Comparison of ENCODE assay signal across 11 cellular contexts in genomic region chr18:58860747-58861224, GRCh38. TPM values are rescaled to one million over a fixed set of nuclear protein-coding genes. Genes with fewer than 3 reads are reported as not detected.
A peak's percentile ranks its signal among the peaks of the same experiment; 100 is the strongest.
DNase-seq lines count a peak whose midpoint lies in the region; ATAC-seq and TF ChIP-seq lines count a peak whose summit lies in the region.
"Had no signal": no experiment of that assay in that cellular context is flagged by ENCODE, and none has a peak within 500 bp of the region (broad histone marks: within the 10 kb centered on the region; RNA-seq: fewer than 3 reads in every experiment).

No MANE protein-coding gene starts in this region.

- no peaks in the 10 kb centered on the region for H3K36me3 Mint-ChIP-seq in naive thymus-derived CD4-positive, alpha-beta T cell
- H3K36me3 Mint-ChIP-seq: activated naive CD8-positive, alpha-beta T cell treated with anti-CD3 and anti-CD28 coated beads, Interleukin-2, amount 10 ng/mL, durations not matched to agents 7 days and 5 days had no signal

- H3K9me3 ChIP-seq in neural cell (ENCODE audit: low read length) (no peaks in the 10 kb centered on the region), tibial nerve (no peaks in the 10 kb centered on the region)
- H3K9me3 ChIP-seq in naive thymus-derived CD4-positive, alpha-beta T cell (ENCODE audit: control insufficient read depth in 2 of 3, low read length in 3 of 3): no peaks in the 10 kb centered on the region
- H3K9me3 ChIP-seq: esophagus muscularis mucosa had no signal

- no peaks in the 10 kb centered on the region for H4K20me1 ChIP-seq in neural cell (ENCODE audit: insufficient read depth)

- H2AFZ ChIP-seq in neural cell (ENCODE audit: low read depth, low read length): peak overlapping the region; percentile 52

- ATAC-seq in HG02852 (IDR thresholded peaks at IDR 0.05; ENCODE audit: unreplicated experiment) (no peak), GM21576 (IDR thresholded peaks at IDR 0.05; ENCODE audit: unreplicated experiment) (no peak)
- ATAC-seq in naive thymus-derived CD4-positive, alpha-beta T cell: no peak

- H3F3A ChIP-seq in neural cell (ENCODE audit: insufficient read depth, low read length, poor library complexity, severe bottlenecking): peaks cover under 1% of the 10 kb centered on the region

- peak; percentile 86 for DNase-seq in NCI-H2227 treated with DMSO at 0.1 percent for 48 hours (lab: John Stamatoyannopoulos, UW)
- DNase-seq in NCI-H2227 (lab: John Stamatoyannopoulos, UW; ENCODE audit: unreplicated experiment): no peak
- DNase-seq in dorsolateral prefrontal cortex: no peak
- no peak for DNase-seq in tibial nerve (ENCODE audit: low spot score in 2 of 2)
- no peak for DNase-seq in naive thymus-derived CD4-positive, alpha-beta T cell
- DNase-seq: activated naive CD8-positive, alpha-beta T cell treated with anti-CD3 and anti-CD28 coated beads, Interleukin-2, amount 10 ng/mL, durations not matched to agents 7 days and 5 days; NCI-H1436 treated with DMSO at 0.1 percent for 48 hours had no signal

- peaks cover 0 to 1% (median 0%) of the 10 kb centered on the region in 11 donors for H3K9me3 Mint-ChIP-seq in naive thymus-derived CD4-positive, alpha-beta T cell
- H3K9me3 Mint-ChIP-seq: activated naive CD8-positive, alpha-beta T cell treated with anti-CD3 and anti-CD28 coated beads, Interleukin-2, amount 10 ng/mL, durations not matched to agents 7 days and 5 days had no signal

- H3K4me1 Mint-ChIP-seq in naive thymus-derived CD4-positive, alpha-beta T cell: peaks cover 4 to 22% (median 14%) of the 10 kb centered on the region in 7 donors

- CTCF ChIA-PET in naive thymus-derived CD4-positive, alpha-beta T cell (lab: Charles Lee): no interaction called here

- WGBS in tibial nerve, 2 donors: 13 to 14% methylated on average over 7 of the region's 7 CpGs

- H3K4me2 ChIP-seq in neural cell (ENCODE audit: low read length): peak overlapping the region; percentile 26

- no peak overlapping the region for H3K4me3 Mint-ChIP-seq in naive thymus-derived CD4-positive, alpha-beta T cell
- H3K4me3 Mint-ChIP-seq: activated naive CD8-positive, alpha-beta T cell treated with anti-CD3 and anti-CD28 coated beads, Interleukin-2, amount 10 ng/mL, durations not matched to agents 7 days and 5 days had no signal

- TF ChIP-seq EP300 in neural cell (conservative IDR thresholded peaks at IDR 0.05; ENCODE audit: poor library complexity, severe bottlenecking): no peak
- peak in 1 of 2 donors; percentile 15 for TF ChIP-seq EP300 in tibial nerve (IDR thresholded peaks at IDR 0.05)

- H3K36me3 ChIP-seq in neural cell (ENCODE audit: insufficient read depth, low read length): no peaks in the 10 kb centered on the region
- no peaks in the 10 kb centered on the region for H3K36me3 ChIP-seq in tibial nerve
- no peaks in the 10 kb centered on the region for H3K36me3 ChIP-seq in naive thymus-derived CD4-positive, alpha-beta T cell (ENCODE audit: control insufficient read depth in 2 of 3, insufficient read depth in 3 of 3, low read length in 3 of 3)
- H3K36me3 ChIP-seq: esophagus muscularis mucosa had no signal

- POLR2A ChIA-PET in naive thymus-derived CD4-positive, alpha-beta T cell (lab: Charles Lee): interaction anchor here (0.7 kb wide), 1 partner anchor 221 kb away, joined by 3 read pairs; no protein-coding TSS in a partner anchor

- no peaks in the 10 kb centered on the region for H3K27me3 ChIP-seq in dorsolateral prefrontal cortex
- H3K27me3 ChIP-seq in neural cell (ENCODE audit: insufficient read depth, low read depth, low read length): no peaks in the 10 kb centered on the region
- no peaks in the 10 kb centered on the region for H3K27me3 ChIP-seq in tibial nerve
- peaks cover 0 to 4% of the 10 kb centered on the region in 2 donors for H3K27me3 ChIP-seq in naive thymus-derived CD4-positive, alpha-beta T cell (ENCODE audit: control insufficient read depth in 2 of 2, insufficient read depth in 2 of 2, low read length in 2 of 2)
- H3K27me3 ChIP-seq: esophagus muscularis mucosa had no signal

- H3K4me1 ChIP-seq in tibial nerve: peaks cover 4 to 75% (median 37%) of the 10 kb centered on the region in 4 donors
- peaks cover 6 to 8% of the 10 kb centered on the region in 2 donors for H3K4me1 ChIP-seq in naive thymus-derived CD4-positive, alpha-beta T cell (ENCODE audit: control insufficient read depth in 2 of 2, insufficient read depth in 2 of 2, low read length in 2 of 2)

- no peak for TF ChIP-seq RAD21 in neural cell (conservative IDR thresholded peaks at IDR 0.05)

- peak overlapping the region; percentile 42 for H3K9ac ChIP-seq in neural cell (ENCODE audit: low read length)

- peak in 1 of 56 donors; percentile 7 for TF ChIP-seq CTCF in dorsolateral prefrontal cortex (IDR thresholded peaks at IDR 0.05 in 54 of 56, conservative IDR thresholded peaks at IDR 0.05 in 2 of 56; ENCODE audit: low read depth in 1 of 56, partially characterized antibody in 56 of 56)
- no peak for TF ChIP-seq CTCF in neural cell (IDR thresholded peaks at IDR 0.05; ENCODE audit: poor library complexity, severe bottlenecking)
- TF ChIP-seq CTCF in tibial nerve (IDR thresholded peaks at IDR 0.05): no peak

- no peak overlapping the region for H3K27ac Mint-ChIP-seq in naive thymus-derived CD4-positive, alpha-beta T cell
- H3K27ac Mint-ChIP-seq: activated naive CD8-positive, alpha-beta T cell treated with anti-CD3 and anti-CD28 coated beads, Interleukin-2, amount 10 ng/mL, durations not matched to agents 7 days and 5 days had no signal

- H3K4me3 ChIP-seq in dorsolateral prefrontal cortex (peak overlapping the region in 54 of 59 donors; percentile 0 to 78 (median 32)), neural cell (ENCODE audit: low read length) (peak overlapping the region; percentile 2), tibial nerve (peak overlapping the region in 1 of 4 donors; percentile 28)
- H3K4me3 ChIP-seq in naive thymus-derived CD4-positive, alpha-beta T cell (ENCODE audit: low read length): no peak overlapping the region
- H3K4me3 ChIP-seq: esophagus muscularis mucosa had no signal

- TF ChIP-seq POLR2A in tibial nerve (IDR thresholded peaks at IDR 0.05): no peak

- peaks cover 46% of the 10 kb centered on the region for H3K79me2 ChIP-seq in neural cell (replicated peaks; ENCODE audit: insufficient read depth, low read length)

- intact Hi-C loops in dorsolateral prefrontal cortex (cut with DNase I): loop anchor here in 1 of 2 donors (10.0 kb wide), 2 partner anchors 46 to 204 kb away; no protein-coding TSS in a partner anchor
- intact Hi-C loops in naive thymus-derived CD4-positive, alpha-beta T cell (cut with micrococcal nuclease): no loop called here

- H3K27ac ChIP-seq in dorsolateral prefrontal cortex (peak overlapping the region; percentile 92 to 100 (median 99)), neural cell (ENCODE audit: low read length) (peak overlapping the region; percentile 98), tibial nerve (peak overlapping the region; percentile 66 to 98 (median 96))
- no peak overlapping the region for H3K27ac ChIP-seq in naive thymus-derived CD4-positive, alpha-beta T cell (ENCODE audit: low read depth, low read length)

- H3K9me2 ChIP-seq in neural cell (ENCODE audit: insufficient read depth, low read length): no peaks in the 10 kb centered on the region

- peaks cover 37 to 67% (median 53%) of the 10 kb centered on the region in 5 donors for H3K27me3 Mint-ChIP-seq in naive thymus-derived CD4-positive, alpha-beta T cell

TF ChIP-seq in neural cell, 6 proteins besides CTCF, POLR2A, EP300 and RAD21:
- TF ChIP-seq TAF1 (IDR thresholded peaks at IDR 0.05; ENCODE audit: low read depth): no peak
- TF ChIP-seq POLR2AphosphoS5 (IDR thresholded peaks at IDR 0.05): no peak
- TF ChIP-seq EZH2 (IDR thresholded peaks at IDR 0.05; ENCODE audit: borderline replicate concordance, insufficient read depth, low read length, poor library complexity, severe bottlenecking): no peak
- no peak for TF ChIP-seq SMC3 (conservative IDR thresholded peaks at IDR 0.05; ENCODE audit: poor library complexity)
- TF ChIP-seq MXI1 (conservative IDR thresholded peaks at IDR 0.05; ENCODE audit: poor library complexity, severe bottlenecking): no peak
- TF ChIP-seq REST (IDR thresholded peaks at IDR 0.05; ENCODE audit: borderline replicate concordance): no peak

RNA-seq across cellular contexts. Expression of gene ZNF532, which starts 3.9 kb away (rescaled TPM):
- total RNA-seq in dorsolateral prefrontal cortex: 100 to 1,000 TPM; 105 to 233 (median 146) TPM
- polyA plus RNA-seq in neural cell: 119 and 132 TPM in 2 replicates
- polyA minus RNA-seq in neural cell: 405 and 429 TPM in 2 replicates
- 100 to 1,000 TPM in 3 of 4 donors, 10 to 100 TPM in 1; 98.7 to 125 (median 113) TPM for total RNA-seq in tibial nerve
- total RNA-seq in naive thymus-derived CD4-positive, alpha-beta T cell: 10 to 100 TPM in 4 of 5 experiments, under 1 TPM in 1; 0.89 to 15.7 (median 14.3) TPM
- polyA plus RNA-seq in naive thymus-derived CD4-positive, alpha-beta T cell: under 1 TPM in 1 of 2 donors, not detected in 1; 0.28 TPM

Comparison
In these comparisons a context has a peak if more than half of its experiments do, and no peak if none do; other contexts are left out.
1. RNA of gene ZNF532, which starts 3.9 kb away (total RNA-seq): 105 to 233 TPM in dorsolateral prefrontal cortex and 98.7 to 125 TPM in tibial nerve; 0.89 to 15.7 TPM in naive thymus-derived CD4-positive, alpha-beta T cell; every median in the first group is over 4 times any median in the second.